7 cellular contexts compared by ENCODE assay signal in genomic region chr19:18069383-18069782, GRCh38. TPM values are rescaled to one million over a fixed set of nuclear protein-coding genes. Genes with fewer than 3 reads are reported as not detected.
"Had no signal": no experiment of that assay in that cellular context is flagged by ENCODE, and none has a peak within 500 bp of the region (broad histone marks: within the 10 kb centered on the region; RNA-seq: fewer than 3 reads in every experiment).

No MANE protein-coding gene starts in this region.

- H3K27me3 Mint-ChIP-seq: IgD-negative memory B cell had no signal

- H3K4me3 Mint-ChIP-seq: H9, IgD-negative memory B cell had no signal

- H3K27ac Mint-ChIP-seq: H9, IgD-negative memory B cell had no signal

- H3K9me3 Mint-ChIP-seq: H9, IgD-negative memory B cell had no signal

- H3K27ac ChIP-seq: GM23248, HL-60 had no signal

- ATAC-seq: HepG2 had no signal

- H3K4me3 ChIP-seq: GM23248 had no signal

- H3K9ac ChIP-seq: GM23248 had no signal

- DNase-seq: GM23248, GOT3, H9, HCEC 1CT had no signal

- H2AFZ ChIP-seq: GM23248 had no signal

RNA-seq across cellular contexts. Expression of gene IL12RB1, which starts 17.4 kb away (rescaled TPM):
- total RNA-seq: GM23248, H9 had no signal
- polyA plus RNA-seq: GM23248 had no signal
